In the genomic region with DNA sequence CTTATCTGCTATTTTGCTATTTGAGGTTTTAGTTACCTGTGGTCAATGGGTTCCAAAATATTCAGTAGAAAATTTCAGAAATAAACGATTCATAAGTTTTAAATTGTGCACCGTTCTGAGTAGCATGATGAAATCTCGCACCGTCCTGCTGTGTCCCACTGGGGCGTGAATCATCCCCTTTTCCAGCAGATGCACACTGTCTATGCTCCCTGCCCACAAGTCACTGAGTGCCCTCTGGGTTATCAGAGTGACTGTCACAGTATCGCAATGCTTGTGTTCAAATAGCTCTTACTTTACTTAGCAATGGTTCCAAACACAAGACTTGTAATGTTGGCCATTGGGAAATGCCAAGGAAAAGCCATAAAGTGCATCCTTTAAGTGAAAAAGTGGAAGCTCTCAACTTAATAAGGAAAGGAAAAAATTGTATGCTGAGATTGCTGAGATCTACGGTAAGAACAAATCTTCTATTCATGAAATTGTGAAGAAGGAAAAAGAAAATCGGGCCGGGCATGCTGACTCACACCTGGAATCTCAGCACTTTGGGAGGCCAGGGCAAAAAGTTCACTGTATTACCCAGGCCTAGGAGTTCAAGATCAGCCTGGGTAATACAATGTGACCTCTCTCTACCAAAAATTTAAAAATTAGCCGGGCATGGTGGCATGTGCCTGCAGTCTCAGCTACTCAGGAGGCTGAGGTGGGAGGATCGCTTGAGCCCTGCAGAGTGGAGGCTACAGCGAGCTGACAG, we compare ENCODE assay signal across 1 cellular context.
TF ChIP-seq lines count a peak whose summit lies in the region.

No MANE protein-coding gene starts in this region.

TF ChIP-seq in HCT116, 20 proteins besides CTCF, POLR2A, EP300 and RAD21 (continued from another document):
- TF ChIP-seq ZBTB33 (IDR thresholded peaks at IDR 0.05; ENCODE audit: extremely low read depth, insufficient replicate concordance, low read length): no peak
- TF ChIP-seq ZNF274 (IDR thresholded peaks at IDR 0.05; ENCODE audit: low read depth, low read length): no peak
- no peak for TF ChIP-seq POLR2AphosphoS5 (IDR thresholded peaks at IDR 0.05; ENCODE audit: low read depth, low read length)
